Comparison of ENCODE assay signal across 14 cellular contexts in genomic region chr6:140486468-140487361, GRCh38.
A peak's percentile ranks its signal among the peaks of the same experiment; 100 is the strongest.
DNase-seq lines count a peak whose midpoint lies in the region; ATAC-seq, FAIRE-seq and TF ChIP-seq lines count a peak whose summit lies in the region.
"Had no signal": no experiment of that assay in that cellular context is flagged by ENCODE, and none has a peak within 500 bp of the region (broad histone marks: within the 10 kb centered on the region; RNA-seq: fewer than 3 reads in every experiment).

No MANE protein-coding gene starts in this region.

- no peaks in the 10 kb centered on the region for H3K36me3 ChIP-seq in astrocyte (ENCODE audit: insufficient read depth, low read length)
- H3K36me3 ChIP-seq: BLaER1, HAP-1 had no signal

- peaks cover 41% of the 10 kb centered on the region for H3K4me1 Mint-ChIP-seq in astrocyte (ENCODE audit: low read depth, unreplicated experiment)

- no peak for TF ChIP-seq CTCF in AG04450 (IDR thresholded peaks at IDR 0.05; ENCODE audit: low read depth, low read length)
- TF ChIP-seq CTCF in astrocyte (IDR thresholded peaks at IDR 0.05; ENCODE audit: insufficient read depth, low read depth, low read length): no peak

- no peak for DNase-seq in AG04450 (ENCODE audit: low read depth, low spot score)
- DNase-seq in HCEC 1CT: peak; percentile 23
- DNase-seq in astrocyte (ENCODE audit: low read depth): peak; percentile 63
- peak; percentile 58 for DNase-seq in kidney tubule cell (ENCODE audit: low spot score)
- no peak for DNase-seq in NCI-H1930 (lab: John Stamatoyannopoulos, UW)
- DNase-seq in activated naive CD4-positive, alpha-beta T cell treated with anti-CD3 and anti-CD28 coated beads, Interleukin-2, amount 50 U/mL, for 16 hours: no peak
- no peak for DNase-seq in activated CD4-positive, CD25-positive, alpha-beta regulatory T cell (lab: John Stamatoyannopoulos, UW)
- DNase-seq: activated CD4-positive, alpha-beta T cell treated with anti-CD3 and anti-CD28 coated beads for 1 hour; activated effector memory CD4-positive, alpha-beta T cell treated with Interleukin-2 at 50 U/mL for 16 hours; left ventricle myocardium inferior; NCI-H524 had no signal

- H3K4me2 ChIP-seq in astrocyte (ENCODE audit: low read length): peak overlapping the region; percentile 43
- H3K4me2 ChIP-seq: BLaER1 had no signal

- peaks cover 5% of the 10 kb centered on the region for H3K9me3 Mint-ChIP-seq in astrocyte (ENCODE audit: unreplicated experiment)

- peaks cover 5% of the 10 kb centered on the region for H3K36me3 Mint-ChIP-seq in astrocyte (ENCODE audit: low read depth, unreplicated experiment)

- H3K27me3 ChIP-seq in AG04450 (ENCODE audit: control insufficient read depth, insufficient read depth, low read length): no peaks in the 10 kb centered on the region
- no peaks in the 10 kb centered on the region for H3K27me3 ChIP-seq in astrocyte (ENCODE audit: insufficient read depth, low read length)
- H3K27me3 ChIP-seq: BLaER1 had no signal

- peak; percentile 64 for FAIRE-seq in astrocyte (lab: Jason Lieb, UNC)

- H3K27ac Mint-ChIP-seq in astrocyte (ENCODE audit: unreplicated experiment): peak overlapping the region; percentile 98

- peaks cover 23% of the 10 kb centered on the region for H3K4me1 ChIP-seq in astrocyte (ENCODE audit: insufficient read depth, low read length)
- H3K4me1 ChIP-seq: BLaER1 had no signal

- no peaks in the 10 kb centered on the region for H3K79me2 ChIP-seq in astrocyte (ENCODE audit: insufficient read depth, low read length)

- peak overlapping the region; percentile 8 for H3K9ac ChIP-seq in astrocyte (ENCODE audit: low read length)
- H3K9ac ChIP-seq: BLaER1 had no signal

- H3K27ac ChIP-seq in AG04450 (ENCODE audit: low read depth, low read length) (peak overlapping the region; percentile 32), astrocyte (ENCODE audit: low read depth, low read length) (peak overlapping the region; percentile 76)
- H3K27ac ChIP-seq: BLaER1, left ventricle myocardium inferior had no signal

- H3K9me3 ChIP-seq in AG04450 (ENCODE audit: control insufficient read depth, insufficient read depth, low read length): peaks cover 6% of the 10 kb centered on the region
- no peaks in the 10 kb centered on the region for H3K9me3 ChIP-seq in astrocyte (ENCODE audit: insufficient read depth, low read depth, low read length)
- H3K9me3 ChIP-seq: HAP-1 had no signal

- H4K20me1 ChIP-seq in astrocyte (ENCODE audit: insufficient read depth, low read length): no peaks in the 10 kb centered on the region
- H4K20me1 ChIP-seq: BLaER1 had no signal

- CTCF ChIA-PET in AG04450 (lab: Charles Lee): interaction anchor here (0.5 kb wide), 1 partner anchor 105 kb away, joined by 4 read pairs; no protein-coding TSS in a partner anchor

- POLR2A ChIA-PET in AG04450 (lab: Yijun Ruan, JAX): interaction anchor here (0.6 kb wide), 1 partner anchor 1117 kb away, joined by 3 read pairs; no protein-coding TSS in a partner anchor

- ATAC-seq in HG03196 (IDR thresholded peaks at IDR 0.05; ENCODE audit: unreplicated experiment): no peak

- H3K4me3 Mint-ChIP-seq in astrocyte (ENCODE audit: unreplicated experiment): peak overlapping the region; percentile 47

- H3K4me3 ChIP-seq in AG04450 (ENCODE audit: low read depth, low read length): no peak overlapping the region
- no peak overlapping the region for H3K4me3 ChIP-seq in astrocyte (ENCODE audit: insufficient read depth, low read depth, low read length)
- H3K4me3 ChIP-seq: BLaER1, HAP-1, left ventricle myocardium inferior had no signal

- no peaks in the 10 kb centered on the region for H3K27me3 Mint-ChIP-seq in astrocyte (ENCODE audit: low read depth, unreplicated experiment)

- no peak overlapping the region for H2AFZ ChIP-seq in astrocyte (ENCODE audit: low read depth, low read length)

Comparison
In these comparisons a context has a peak if more than half of its experiments do, and no peak if none do; other contexts are left out.
1. DNase-seq: peak in HCEC 1CT (single experiment), astrocyte (single experiment) and kidney tubule cell (single experiment); none in AG04450 (single experiment), NCI-H1930 (0 of 2), activated naive CD4-positive, alpha-beta T cell treated with anti-CD3 and anti-CD28 coated beads, Interleukin-2, amount 50 U/mL, for 16 hours (single experiment) and activated CD4-positive, CD25-positive, alpha-beta regulatory T cell (0 of 4).